ENCODE assay signal across 8 cellular contexts in the genomic region with DNA sequence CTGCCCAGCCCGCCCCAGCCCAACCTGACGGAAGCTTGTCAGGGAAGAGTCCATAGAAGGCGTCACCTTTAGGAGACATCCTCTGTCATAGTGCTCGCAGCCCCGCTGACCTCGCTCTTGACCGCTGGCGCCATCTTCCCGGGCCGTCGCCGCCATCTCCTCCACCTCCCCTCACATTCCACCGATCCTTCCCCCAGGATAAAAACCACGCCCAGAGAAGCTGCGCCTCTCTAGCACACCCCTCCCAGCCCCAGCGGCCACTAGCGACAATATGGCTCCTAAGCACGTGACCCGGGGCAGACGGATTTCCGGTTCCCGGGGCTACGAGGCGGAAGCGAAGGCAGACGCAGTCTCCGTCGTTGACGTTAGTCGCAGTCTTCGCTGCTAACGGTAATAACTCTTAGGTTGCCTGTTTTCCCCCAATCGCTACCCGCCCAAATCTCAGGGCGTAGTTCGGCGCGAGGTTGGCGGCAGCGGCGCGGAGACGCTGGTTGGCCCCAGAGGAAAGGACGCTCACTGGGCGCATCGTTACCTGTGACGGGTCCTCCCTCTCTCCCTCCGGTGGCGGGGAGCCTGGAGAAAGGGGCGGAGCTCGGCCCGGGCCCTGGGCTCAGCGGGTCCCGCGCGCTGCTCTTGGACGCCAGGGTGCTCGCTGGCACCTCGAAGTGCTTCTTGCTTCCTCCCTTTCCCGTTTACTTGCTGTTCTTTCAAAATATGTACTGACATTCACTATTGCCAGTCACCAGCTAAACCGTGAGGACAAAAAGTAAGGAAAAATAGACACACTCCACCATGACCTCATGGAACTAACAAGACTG. TPM values are rescaled to one million over a fixed set of nuclear protein-coding genes. Genes with fewer than 3 reads are reported as not detected.
DNase-seq lines count a peak whose midpoint lies in the region; ATAC-seq and TF ChIP-seq lines count a peak whose summit lies in the region.

A gene (minus strand): TSS at position 273 of the 818 bp plus-strand sequence. CDS start 117 bp downstream, at position 156.
A gene with protein sequence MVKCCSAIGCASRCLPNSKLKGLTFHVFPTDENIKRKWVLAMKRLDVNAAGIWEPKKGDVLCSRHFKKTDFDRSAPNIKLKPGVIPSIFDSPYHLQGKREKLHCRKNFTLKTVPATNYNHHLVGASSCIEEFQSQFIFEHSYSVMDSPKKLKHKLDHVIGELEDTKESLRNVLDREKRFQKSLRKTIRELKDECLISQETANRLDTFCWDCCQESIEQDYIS (plus strand): TSS at position 343 of the 818 bp plus-strand sequence. CDS start 980 bp downstream, outside the sequence.

- H3K9me2 ChIP-seq in PC-9 (ENCODE audit: insufficient read depth) = no peaks in the 10 kb centered on the region

- peak within 1 kb of the TSS; percentile 100 for H2AFZ ChIP-seq in PC-9

- H3K27me3 ChIP-seq in PC-9 (ENCODE audit: insufficient read depth, low read depth) (no peaks in the 10 kb centered on the region), esophagus (ENCODE audit: control insufficient read depth in 1 of 2, insufficient read depth in 2 of 2, low read length in 2 of 2) (no peaks in the 10 kb centered on the region), muscle layer of colon (ENCODE audit: control insufficient read depth in 1 of 2, insufficient read depth in 2 of 2, low read length in 2 of 2) (no peaks in the 10 kb centered on the region)

- H4K20me1 ChIP-seq in PC-9 (ENCODE audit: insufficient read depth) = no peaks in the 10 kb centered on the region

- H3K36me3 ChIP-seq in PC-9 (ENCODE audit: low read depth) (peaks cover 10% of the 10 kb centered on the region; the same call in 1 of the 2 replicates), esophagus (ENCODE audit: control insufficient read depth in 2 of 2, insufficient read depth in 2 of 2, low read length in 1 of 2) (no peaks in the 10 kb centered on the region), muscle layer of colon (ENCODE audit: insufficient read depth, low read length) (peaks cover 19% of the 10 kb centered on the region)

- TSS peak; percentile 66 for BruUV-seq in PC-9 (replicated peaks; lab: Mats Ljungman, UMichigan)

- H3K9ac ChIP-seq in muscle layer of colon (ENCODE audit: low read length) = peak within 1 kb of the TSS; percentile 77

- ATAC-seq in GM21619 (IDR thresholded peaks at IDR 0.05; ENCODE audit: unreplicated experiment) = peak; percentile 92

- H3K27ac ChIP-seq in PC-9 (peak within 1 kb of the TSS; percentile 81), esophagus (ENCODE audit: low read depth in 2 of 2, low read length in 1 of 2) (peak within 1 kb of the TSS; percentile 97 to 98), muscle layer of colon (ENCODE audit: low read depth, low read length) (peak within 1 kb of the TSS; percentile 91)

- DNase-seq in DMS153 treated with DMSO at 0.1 percent for 48 hours (lab: John Stamatoyannopoulos, UW; ENCODE audit: unreplicated experiment) (peak; percentile 95), PC-9 (peak; percentile 87 to 89)
- DNase-seq in Jurkat, Clone E6-1 (ENCODE audit: low read depth, low spot score) = peak; percentile 93
- DNase-seq in activated T-cell treated with anti-CD3 and anti-CD28 coated beads, Interleukin-2, amount 50 U/mL, for 1 hour = peak; percentile 91
- peak; percentile 83 to 86 for DNase-seq in stimulated activated CD8-positive, alpha-beta memory T cell treated with anti-CD3 and anti-CD28 coated beads, Interleukin-7, amount 100 ng/mL, for 4 hours (ENCODE audit: low read depth in 2 of 2)

- WGBS in esophagus, 2 donors = 0% methylated on average over 61 of the region's 61 CpGs

- POLR2A ChIA-PET in PC-9 (lab: Charles Lee; ENCODE audit: unreplicated experiment) = interaction anchor here (0.6 to 0.7 kb wide), 2 partner anchors 209 to 1928 kb away, joined by 3 read pairs; no protein-coding TSS in a partner anchor

- peaks cover 8% of the 10 kb centered on the region; the same call in 1 of the 2 replicates for H3F3A ChIP-seq in PC-9 (ENCODE audit: insufficient read depth, low read depth)

- peak within 1 kb of the TSS; percentile 96 for H3K4me2 ChIP-seq in PC-9

- peak within 1 kb of the TSS; percentile 89 for H3K4me3 ChIP-seq in Jurkat, Clone E6-1 (ENCODE audit: low read length)
- H3K4me3 ChIP-seq in PC-9 (peak within 1 kb of the TSS; percentile 95), esophagus (ENCODE audit: low read depth in 1 of 2, low read length in 2 of 2) (peak within 1 kb of the TSS; percentile 83 to 98), muscle layer of colon (ENCODE audit: low read depth in 1 of 2, low read length in 2 of 2) (peak within 1 kb of the TSS; percentile 78 to 95)

- H3K9me3 ChIP-seq in PC-9 (ENCODE audit: insufficient read depth, low read depth) (no peaks in the 10 kb centered on the region), esophagus (ENCODE audit: control insufficient read depth in 2 of 2, insufficient read depth in 1 of 2, low read depth in 1 of 2, low read length in 1 of 2) (no peaks in the 10 kb centered on the region), muscle layer of colon (ENCODE audit: low read length) (no peaks in the 10 kb centered on the region)

- peaks cover 29% of the 10 kb centered on the region for H3K4me1 ChIP-seq in PC-9 (replicated peaks; ENCODE audit: insufficient read depth)
- H3K4me1 ChIP-seq in esophagus (ENCODE audit: control insufficient read depth in 2 of 2, insufficient read depth in 2 of 2, low read length in 1 of 2) = no peaks in the 10 kb centered on the region
- H3K4me1 ChIP-seq in muscle layer of colon (ENCODE audit: insufficient read depth, low read length) = peaks cover 40% of the 10 kb centered on the region

- CTCF ChIA-PET in PC-9 (lab: Charles Lee) = interaction anchor here (0.6 to 0.7 kb wide), 2 partner anchors 29 to 42 kb away, joined by 3 read pairs; a partner anchor contains a TSS

- intact Hi-C loops in PC-9 (cut with micrococcal nuclease; ENCODE audit: unreplicated experiment) = loop anchor here (5.0 kb wide), 1 partner anchor 43 kb away; a partner anchor contains a TSS

- no peak for TF ChIP-seq CTCF in PC-9 (conservative IDR thresholded peaks at IDR 0.05)

- peaks cover 57% of the 10 kb centered on the region for H3K79me2 ChIP-seq in PC-9 (ENCODE audit: low read depth)

RNA-seq across cellular contexts. Expression of the first gene that starts in this region (rescaled TPM):
- 28.2 TPM for polyA plus RNA-seq in Jurkat, Clone E6-1 (2012; ENCODE audit: insufficient read depth, insufficient read length)
- total RNA-seq in PC-9 (2021) = 7.1 and 7.3 TPM in 2 replicates
- 10 to 100 TPM in 1 of 2 donors, 1 to 10 TPM in 1; 8.5 to 13.0 TPM for polyA plus RNA-seq in esophagus

RNA-seq across cellular contexts. Expression of the second gene that starts in this region (rescaled TPM):
- 25.7 TPM for polyA plus RNA-seq in Jurkat, Clone E6-1 (2012; ENCODE audit: insufficient read depth, insufficient read length)
- total RNA-seq in PC-9 (2021) = 11.9 and 16.7 TPM in 2 replicates
- 1 to 10 TPM; 3.2 to 3.6 TPM for polyA plus RNA-seq in esophagus

Comparison
In these comparisons a context has a peak if more than half of its experiments do, and no peak if none do; other contexts are left out.
1. Peak in every context shown above with its lines: DNase-seq, ATAC-seq, H3K4me3 ChIP-seq and H3K27ac ChIP-seq.